1 cellular context compared by ENCODE assay signal in the genomic region with DNA sequence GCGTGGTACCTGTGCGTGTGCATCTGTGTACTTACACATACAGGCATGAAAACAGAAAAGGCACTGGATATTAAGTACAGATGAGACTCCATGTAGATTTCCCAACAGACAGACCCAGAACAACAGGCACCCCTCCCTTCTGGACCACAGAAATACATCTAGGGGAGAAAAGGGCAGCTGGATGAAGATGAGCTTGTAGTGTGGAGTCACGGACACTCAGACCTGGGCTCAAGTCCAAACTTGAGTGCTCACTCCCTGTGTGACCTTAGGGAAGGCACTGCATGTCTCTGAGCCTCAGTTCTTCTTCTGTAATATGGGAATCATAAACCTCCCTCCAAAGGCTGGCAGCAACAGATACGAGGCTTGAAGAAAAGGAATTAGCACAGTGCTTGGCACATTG.
TF ChIP-seq lines count a peak whose summit lies in the region.

No MANE protein-coding gene starts in this region.

TF ChIP-seq in H1, 55 proteins besides CTCF, POLR2A, EP300 and RAD21 (continued from another document):
- TF ChIP-seq, protein P1, sequence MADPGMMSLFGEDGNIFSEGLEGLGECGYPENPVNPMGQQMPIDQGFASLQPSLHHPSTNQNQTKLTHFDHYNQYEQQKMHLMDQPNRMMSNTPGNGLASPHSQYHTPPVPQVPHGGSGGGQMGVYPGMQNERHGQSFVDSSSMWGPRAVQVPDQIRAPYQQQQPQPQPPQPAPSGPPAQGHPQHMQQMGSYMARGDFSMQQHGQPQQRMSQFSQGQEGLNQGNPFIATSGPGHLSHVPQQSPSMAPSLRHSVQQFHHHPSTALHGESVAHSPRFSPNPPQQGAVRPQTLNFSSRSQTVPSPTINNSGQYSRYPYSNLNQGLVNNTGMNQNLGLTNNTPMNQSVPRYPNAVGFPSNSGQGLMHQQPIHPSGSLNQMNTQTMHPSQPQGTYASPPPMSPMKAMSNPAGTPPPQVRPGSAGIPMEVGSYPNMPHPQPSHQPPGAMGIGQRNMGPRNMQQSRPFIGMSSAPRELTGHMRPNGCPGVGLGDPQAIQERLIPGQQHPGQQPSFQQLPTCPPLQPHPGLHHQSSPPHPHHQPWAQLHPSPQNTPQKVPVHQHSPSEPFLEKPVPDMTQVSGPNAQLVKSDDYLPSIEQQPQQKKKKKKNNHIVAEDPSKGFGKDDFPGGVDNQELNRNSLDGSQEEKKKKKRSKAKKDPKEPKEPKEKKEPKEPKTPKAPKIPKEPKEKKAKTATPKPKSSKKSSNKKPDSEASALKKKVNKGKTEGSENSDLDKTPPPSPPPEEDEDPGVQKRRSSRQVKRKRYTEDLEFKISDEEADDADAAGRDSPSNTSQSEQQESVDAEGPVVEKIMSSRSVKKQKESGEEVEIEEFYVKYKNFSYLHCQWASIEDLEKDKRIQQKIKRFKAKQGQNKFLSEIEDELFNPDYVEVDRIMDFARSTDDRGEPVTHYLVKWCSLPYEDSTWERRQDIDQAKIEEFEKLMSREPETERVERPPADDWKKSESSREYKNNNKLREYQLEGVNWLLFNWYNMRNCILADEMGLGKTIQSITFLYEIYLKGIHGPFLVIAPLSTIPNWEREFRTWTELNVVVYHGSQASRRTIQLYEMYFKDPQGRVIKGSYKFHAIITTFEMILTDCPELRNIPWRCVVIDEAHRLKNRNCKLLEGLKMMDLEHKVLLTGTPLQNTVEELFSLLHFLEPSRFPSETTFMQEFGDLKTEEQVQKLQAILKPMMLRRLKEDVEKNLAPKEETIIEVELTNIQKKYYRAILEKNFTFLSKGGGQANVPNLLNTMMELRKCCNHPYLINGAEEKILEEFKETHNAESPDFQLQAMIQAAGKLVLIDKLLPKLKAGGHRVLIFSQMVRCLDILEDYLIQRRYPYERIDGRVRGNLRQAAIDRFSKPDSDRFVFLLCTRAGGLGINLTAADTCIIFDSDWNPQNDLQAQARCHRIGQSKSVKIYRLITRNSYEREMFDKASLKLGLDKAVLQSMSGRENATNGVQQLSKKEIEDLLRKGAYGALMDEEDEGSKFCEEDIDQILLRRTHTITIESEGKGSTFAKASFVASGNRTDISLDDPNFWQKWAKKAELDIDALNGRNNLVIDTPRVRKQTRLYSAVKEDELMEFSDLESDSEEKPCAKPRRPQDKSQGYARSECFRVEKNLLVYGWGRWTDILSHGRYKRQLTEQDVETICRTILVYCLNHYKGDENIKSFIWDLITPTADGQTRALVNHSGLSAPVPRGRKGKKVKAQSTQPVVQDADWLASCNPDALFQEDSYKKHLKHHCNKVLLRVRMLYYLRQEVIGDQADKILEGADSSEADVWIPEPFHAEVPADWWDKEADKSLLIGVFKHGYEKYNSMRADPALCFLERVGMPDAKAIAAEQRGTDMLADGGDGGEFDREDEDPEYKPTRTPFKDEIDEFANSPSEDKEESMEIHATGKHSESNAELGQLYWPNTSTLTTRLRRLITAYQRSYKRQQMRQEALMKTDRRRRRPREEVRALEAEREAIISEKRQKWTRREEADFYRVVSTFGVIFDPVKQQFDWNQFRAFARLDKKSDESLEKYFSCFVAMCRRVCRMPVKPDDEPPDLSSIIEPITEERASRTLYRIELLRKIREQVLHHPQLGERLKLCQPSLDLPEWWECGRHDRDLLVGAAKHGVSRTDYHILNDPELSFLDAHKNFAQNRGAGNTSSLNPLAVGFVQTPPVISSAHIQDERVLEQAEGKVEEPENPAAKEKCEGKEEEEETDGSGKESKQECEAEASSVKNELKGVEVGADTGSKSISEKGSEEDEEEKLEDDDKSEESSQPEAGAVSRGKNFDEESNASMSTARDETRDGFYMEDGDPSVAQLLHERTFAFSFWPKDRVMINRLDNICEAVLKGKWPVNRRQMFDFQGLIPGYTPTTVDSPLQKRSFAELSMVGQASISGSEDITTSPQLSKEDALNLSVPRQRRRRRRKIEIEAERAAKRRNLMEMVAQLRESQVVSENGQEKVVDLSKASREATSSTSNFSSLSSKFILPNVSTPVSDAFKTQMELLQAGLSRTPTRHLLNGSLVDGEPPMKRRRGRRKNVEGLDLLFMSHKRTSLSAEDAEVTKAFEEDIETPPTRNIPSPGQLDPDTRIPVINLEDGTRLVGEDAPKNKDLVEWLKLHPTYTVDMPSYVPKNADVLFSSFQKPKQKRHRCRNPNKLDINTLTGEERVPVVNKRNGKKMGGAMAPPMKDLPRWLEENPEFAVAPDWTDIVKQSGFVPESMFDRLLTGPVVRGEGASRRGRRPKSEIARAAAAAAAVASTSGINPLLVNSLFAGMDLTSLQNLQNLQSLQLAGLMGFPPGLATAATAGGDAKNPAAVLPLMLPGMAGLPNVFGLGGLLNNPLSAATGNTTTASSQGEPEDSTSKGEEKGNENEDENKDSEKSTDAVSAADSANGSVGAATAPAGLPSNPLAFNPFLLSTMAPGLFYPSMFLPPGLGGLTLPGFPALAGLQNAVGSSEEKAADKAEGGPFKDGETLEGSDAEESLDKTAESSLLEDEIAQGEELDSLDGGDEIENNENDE (IDR thresholded peaks at IDR 0.05; ENCODE audit: insufficient replicate concordance, low read length): no peak
- no peak for TF ChIP-seq JUND (IDR thresholded peaks at IDR 0.05; ENCODE audit: low read length)
- no peak for TF ChIP-seq ASH2L (IDR thresholded peaks at IDR 0.05; ENCODE audit: low read length)
- no peak for TF ChIP-seq NRF1 (IDR thresholded peaks at IDR 0.05; ENCODE audit: low read depth, low read length)
- no peak for TF ChIP-seq GTF2F1 (IDR thresholded peaks at IDR 0.05; ENCODE audit: borderline replicate concordance, low read depth, low read length)
- TF ChIP-seq KDM1A (IDR thresholded peaks at IDR 0.05; ENCODE audit: borderline replicate concordance, low read length): no peak
